2 cellular contexts compared by ENCODE assay signal in the genomic region with DNA sequence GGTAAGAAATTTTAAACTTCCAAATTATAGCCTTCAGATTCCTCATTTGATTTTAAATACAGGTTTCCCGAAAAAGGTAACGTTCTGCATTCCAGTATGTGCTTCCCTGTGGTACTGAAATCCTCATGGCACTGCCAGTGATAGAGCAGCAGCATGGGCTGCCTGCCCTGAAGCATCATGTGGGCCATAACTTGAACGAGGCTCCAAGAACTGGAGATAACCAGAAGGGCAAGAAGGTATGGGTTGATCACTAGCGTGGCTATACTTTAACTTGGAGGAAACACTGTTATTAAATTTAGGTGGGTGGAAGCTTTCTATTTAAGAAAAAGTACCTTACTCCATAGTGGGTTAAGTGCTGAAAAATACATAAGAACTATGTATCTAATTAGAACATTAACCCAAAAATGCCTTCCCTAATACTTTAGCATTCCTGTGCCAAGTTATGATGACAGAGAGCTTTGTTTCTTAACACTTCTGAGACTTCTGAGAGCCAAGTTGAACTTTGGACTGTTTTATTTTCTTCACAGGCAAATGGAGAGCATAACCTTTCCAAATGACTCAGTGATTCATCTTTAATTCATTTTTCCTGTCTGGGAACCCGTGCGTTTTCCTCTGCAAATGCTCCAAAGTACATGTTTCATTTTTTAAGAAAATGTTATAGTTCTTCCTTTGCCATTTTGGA.
A peak's percentile ranks its signal among the peaks of the same experiment; 100 is the strongest.
TF ChIP-seq lines count a peak whose summit lies in the region.

No MANE protein-coding gene starts in this region.

TF ChIP-seq in HCT116, 20 proteins besides CTCF, POLR2A, EP300 and RAD21 (continued from another document):
- TF ChIP-seq, protein P1, sequence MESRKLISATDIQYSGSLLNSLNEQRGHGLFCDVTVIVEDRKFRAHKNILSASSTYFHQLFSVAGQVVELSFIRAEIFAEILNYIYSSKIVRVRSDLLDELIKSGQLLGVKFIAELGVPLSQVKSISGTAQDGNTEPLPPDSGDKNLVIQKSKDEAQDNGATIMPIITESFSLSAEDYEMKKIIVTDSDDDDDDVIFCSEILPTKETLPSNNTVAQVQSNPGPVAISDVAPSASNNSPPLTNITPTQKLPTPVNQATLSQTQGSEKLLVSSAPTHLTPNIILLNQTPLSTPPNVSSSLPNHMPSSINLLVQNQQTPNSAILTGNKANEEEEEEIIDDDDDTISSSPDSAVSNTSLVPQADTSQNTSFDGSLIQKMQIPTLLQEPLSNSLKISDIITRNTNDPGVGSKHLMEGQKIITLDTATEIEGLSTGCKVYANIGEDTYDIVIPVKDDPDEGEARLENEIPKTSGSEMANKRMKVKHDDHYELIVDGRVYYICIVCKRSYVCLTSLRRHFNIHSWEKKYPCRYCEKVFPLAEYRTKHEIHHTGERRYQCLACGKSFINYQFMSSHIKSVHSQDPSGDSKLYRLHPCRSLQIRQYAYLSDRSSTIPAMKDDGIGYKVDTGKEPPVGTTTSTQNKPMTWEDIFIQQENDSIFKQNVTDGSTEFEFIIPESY (IDR thresholded peaks at IDR 0.05; ENCODE audit: extremely low read depth, insufficient replicate concordance, low read length) = no peak
- peak; percentile 3; the same call in 1 of the 2 replicates for TF ChIP-seq FOSL1 (IDR thresholded peaks at IDR 0.05; ENCODE audit: low read depth)
- TF ChIP-seq YY1 (IDR thresholded peaks at IDR 0.05; ENCODE audit: extremely low read depth, insufficient replicate concordance, low read depth, low read length) = no peak
- TF ChIP-seq SIN3A (IDR thresholded peaks at IDR 0.05; ENCODE audit: low read depth) = no peak
- no peak for TF ChIP-seq SRF (IDR thresholded peaks at IDR 0.05; ENCODE audit: low read depth)
- peak; percentile 37; the same call in 1 of the 2 replicates for TF ChIP-seq CEBPB (IDR thresholded peaks at IDR 0.05; ENCODE audit: low read depth)

TF ChIP-seq in GM12878, 131 proteins besides CTCF, POLR2A, EP300 and RAD21 (continued from another document):
- TF ChIP-seq, protein P2, sequence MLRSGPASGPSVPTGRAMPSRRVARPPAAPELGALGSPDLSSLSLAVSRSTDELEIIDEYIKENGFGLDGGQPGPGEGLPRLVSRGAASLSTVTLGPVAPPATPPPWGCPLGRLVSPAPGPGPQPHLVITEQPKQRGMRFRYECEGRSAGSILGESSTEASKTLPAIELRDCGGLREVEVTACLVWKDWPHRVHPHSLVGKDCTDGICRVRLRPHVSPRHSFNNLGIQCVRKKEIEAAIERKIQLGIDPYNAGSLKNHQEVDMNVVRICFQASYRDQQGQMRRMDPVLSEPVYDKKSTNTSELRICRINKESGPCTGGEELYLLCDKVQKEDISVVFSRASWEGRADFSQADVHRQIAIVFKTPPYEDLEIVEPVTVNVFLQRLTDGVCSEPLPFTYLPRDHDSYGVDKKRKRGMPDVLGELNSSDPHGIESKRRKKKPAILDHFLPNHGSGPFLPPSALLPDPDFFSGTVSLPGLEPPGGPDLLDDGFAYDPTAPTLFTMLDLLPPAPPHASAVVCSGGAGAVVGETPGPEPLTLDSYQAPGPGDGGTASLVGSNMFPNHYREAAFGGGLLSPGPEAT (IDR thresholded peaks at IDR 0.05; ENCODE audit: low read depth) = no peak
- TF ChIP-seq, protein P3, sequence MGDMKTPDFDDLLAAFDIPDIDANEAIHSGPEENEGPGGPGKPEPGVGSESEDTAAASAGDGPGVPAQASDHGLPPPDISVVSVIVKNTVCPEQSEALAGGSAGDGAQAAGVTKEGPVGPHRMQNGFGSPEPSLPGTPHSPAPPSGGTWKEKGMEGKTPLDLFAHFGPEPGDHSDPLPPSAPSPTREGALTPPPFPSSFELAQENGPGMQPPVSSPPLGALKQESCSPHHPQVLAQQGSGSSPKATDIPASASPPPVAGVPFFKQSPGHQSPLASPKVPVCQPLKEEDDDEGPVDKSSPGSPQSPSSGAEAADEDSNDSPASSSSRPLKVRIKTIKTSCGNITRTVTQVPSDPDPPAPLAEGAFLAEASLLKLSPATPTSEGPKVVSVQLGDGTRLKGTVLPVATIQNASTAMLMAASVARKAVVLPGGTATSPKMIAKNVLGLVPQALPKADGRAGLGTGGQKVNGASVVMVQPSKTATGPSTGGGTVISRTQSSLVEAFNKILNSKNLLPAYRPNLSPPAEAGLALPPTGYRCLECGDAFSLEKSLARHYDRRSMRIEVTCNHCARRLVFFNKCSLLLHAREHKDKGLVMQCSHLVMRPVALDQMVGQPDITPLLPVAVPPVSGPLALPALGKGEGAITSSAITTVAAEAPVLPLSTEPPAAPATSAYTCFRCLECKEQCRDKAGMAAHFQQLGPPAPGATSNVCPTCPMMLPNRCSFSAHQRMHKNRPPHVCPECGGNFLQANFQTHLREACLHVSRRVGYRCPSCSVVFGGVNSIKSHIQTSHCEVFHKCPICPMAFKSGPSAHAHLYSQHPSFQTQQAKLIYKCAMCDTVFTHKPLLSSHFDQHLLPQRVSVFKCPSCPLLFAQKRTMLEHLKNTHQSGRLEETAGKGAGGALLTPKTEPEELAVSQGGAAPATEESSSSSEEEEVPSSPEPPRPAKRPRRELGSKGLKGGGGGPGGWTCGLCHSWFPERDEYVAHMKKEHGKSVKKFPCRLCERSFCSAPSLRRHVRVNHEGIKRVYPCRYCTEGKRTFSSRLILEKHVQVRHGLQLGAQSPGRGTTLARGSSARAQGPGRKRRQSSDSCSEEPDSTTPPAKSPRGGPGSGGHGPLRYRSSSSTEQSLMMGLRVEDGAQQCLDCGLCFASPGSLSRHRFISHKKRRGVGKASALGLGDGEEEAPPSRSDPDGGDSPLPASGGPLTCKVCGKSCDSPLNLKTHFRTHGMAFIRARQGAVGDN (IDR thresholded peaks at IDR 0.05) = no peak
- TF ChIP-seq IKZF1 (conservative IDR thresholded peaks at IDR 0.05) (peak; percentile 67), NR2F1 (conservative IDR thresholded peaks at IDR 0.05) (peak; percentile 47; the same call in 1 of the 2 replicates)
